In genomic region chr7:100539436-100540006, GRCh38 we compare ENCODE assay signal across 8 cellular contexts. TPM values are rescaled to one million over a fixed set of nuclear protein-coding genes. Genes with fewer than 3 reads are reported as not detected.
DNase-seq lines count a peak whose midpoint lies in the region; ATAC-seq and TF ChIP-seq lines count a peak whose summit lies in the region.

No MANE protein-coding gene starts in this region.

- H3K79me2 ChIP-seq in KMS-11 (ENCODE audit: insufficient read depth, low read depth), result no peaks in the 10 kb centered on the region

- no peak overlapping the region for H3K27ac ChIP-seq in KMS-11

- H3K4me3 Mint-ChIP-seq in chondrocyte (ENCODE audit: unreplicated experiment) (peak overlapping the region; percentile 98), naive B cell (peak overlapping the region; percentile 86 to 99 (median 98))

- no peaks in the 10 kb centered on the region for H3K27me3 ChIP-seq in BE2C
- no peaks in the 10 kb centered on the region for H3K27me3 ChIP-seq in KMS-11 (ENCODE audit: insufficient read depth, low read depth)

- H3K4me3 ChIP-seq in BE2C (ENCODE audit: low read depth, low read length) (peak overlapping the region; percentile 73), KMS-11 (IDR thresholded peaks at IDR 0.05; ENCODE audit: insufficient read depth, low read depth, low read length) (no peak overlapping the region)

- peak overlapping the region; percentile 90 for H2AFZ ChIP-seq in KMS-11 (ENCODE audit: low read depth)

- H3K36me3 Mint-ChIP-seq in chondrocyte (ENCODE audit: low read depth), result no peaks in the 10 kb centered on the region
- H3K36me3 Mint-ChIP-seq in naive B cell, result no peaks in the 10 kb centered on the region

- no peak for TF ChIP-seq CTCF in BE2C (IDR thresholded peaks at IDR 0.05; ENCODE audit: low read depth, low read length)
- TF ChIP-seq CTCF in KMS-11 (conservative IDR thresholded peaks at IDR 0.05; ENCODE audit: low read depth, low read length), result no peak
- TF ChIP-seq CTCF in chondrocyte (IDR thresholded peaks at IDR 0.05), result no peak
- TF ChIP-seq CTCF in GM13977 (IDR thresholded peaks at IDR 0.05; ENCODE audit: extremely low read depth, insufficient read depth, missing control alignments), result no peak

- H3K4me1 ChIP-seq in BE2C, result no peaks in the 10 kb centered on the region
- peaks cover 15% of the 10 kb centered on the region for H3K4me1 ChIP-seq in KMS-11 (ENCODE audit: low read depth, poor library complexity, severe bottlenecking)

- H3K9ac ChIP-seq in KMS-11, result no peak overlapping the region

- peak overlapping the region; percentile 70 for H3K4me2 ChIP-seq in KMS-11

- in situ Hi-C loops in GM13977 (cut with MboI; ENCODE audit: low pct_unique_long_range_greater_than_20kb, low sequenced_read_pairs, unreplicated experiment), result no loop called here

- H3K9me3 ChIP-seq in BE2C, result no peaks in the 10 kb centered on the region

- H4K20me1 ChIP-seq in KMS-11 (ENCODE audit: insufficient read depth), result no peaks in the 10 kb centered on the region

- peak overlapping the region; percentile 51 for H3K27ac Mint-ChIP-seq in chondrocyte (ENCODE audit: unreplicated experiment)
- peak overlapping the region in 4 of 6 donors; percentile 16 to 92 (median 72) for H3K27ac Mint-ChIP-seq in naive B cell

- DNase-seq in BE2C (peak; percentile 22), chondrocyte (ENCODE audit: low spot score) (no peak), naive B cell (no peak), GM13977 (ENCODE audit: low spot score) (no peak), NCI-H345 (lab: John Stamatoyannopoulos, UW) (no peak)

- peaks cover 28% of the 10 kb centered on the region for H3K4me1 Mint-ChIP-seq in chondrocyte (ENCODE audit: low read depth)
- peaks cover 24 to 27% (median 27%) of the 10 kb centered on the region in 3 donors for H3K4me1 Mint-ChIP-seq in naive B cell

- no peaks in the 10 kb centered on the region for H3K9me3 Mint-ChIP-seq in chondrocyte (ENCODE audit: low read depth)
- H3K9me3 Mint-ChIP-seq in naive B cell, result no peaks in the 10 kb centered on the region

- H3K27me3 Mint-ChIP-seq in chondrocyte (ENCODE audit: low read depth), result no peaks in the 10 kb centered on the region
- H3K27me3 Mint-ChIP-seq in naive B cell, result no peaks in the 10 kb centered on the region

- no peaks in the 10 kb centered on the region for H3K36me3 ChIP-seq in BE2C
- H3K36me3 ChIP-seq in KMS-11 (ENCODE audit: insufficient read depth), result no peaks in the 10 kb centered on the region

- ATAC-seq in naive B cell (ENCODE audit: low read depth in 2 of 2), result no peak
- ATAC-seq in HG02623 (IDR thresholded peaks at IDR 0.05; ENCODE audit: unreplicated experiment), result no peak
- no peak for ATAC-seq in HG03469 (IDR thresholded peaks at IDR 0.05; ENCODE audit: unreplicated experiment)

RNA-seq across cellular contexts. Expression of gene AGFG2, which starts 0.5 kb away (rescaled TPM):
- 17.0 TPM for polyA plus RNA-seq in BE2C (2012; ENCODE audit: insufficient read depth, insufficient read length, low read depth)
- 7.7 to 8.2 TPM (median 7.8 TPM) in 3 replicates for total RNA-seq in chondrocyte
- 1 to 10 TPM in 5 of 6 donors, not detected in 1; 3.1 to 5.9 (median 4.1) TPM for polyA plus RNA-seq in naive B cell (ENCODE audit: low read depth in 6 of 6)

RNA-seq across cellular contexts. Expression of gene SAP25, which starts 34.2 kb away (rescaled TPM):
- 7.0 TPM for polyA plus RNA-seq in BE2C (2012; ENCODE audit: insufficient read depth, insufficient read length, low read depth)
- 0.70 to 1.1 TPM in 2 of 3 replicates, not detected in the other for total RNA-seq in chondrocyte
- not detected for polyA plus RNA-seq in naive B cell (ENCODE audit: low read depth in 6 of 6)

RNA-seq across cellular contexts. Expression of gene LRCH4, which starts 46.4 kb away (rescaled TPM):
- 200 TPM for polyA plus RNA-seq in BE2C (2012; ENCODE audit: insufficient read depth, insufficient read length, low read depth)
- total RNA-seq in chondrocyte, result 42.0 to 45.8 TPM (median 43.9 TPM) in 3 replicates
- polyA plus RNA-seq in naive B cell (ENCODE audit: low read depth in 6 of 6), result 100 to 1,000 TPM in 4 of 6 donors, 10 to 100 TPM in 2; 81.4 to 172 (median 106) TPM

RNA-seq across cellular contexts. Expression of gene FBXO24, which starts 46.6 kb away (rescaled TPM):
- polyA plus RNA-seq in BE2C (2012; ENCODE audit: insufficient read depth, insufficient read length, low read depth), result 3.0 TPM
- total RNA-seq in chondrocyte, result 0.57 to 1.2 TPM (median 0.82 TPM) in 3 replicates
- polyA plus RNA-seq in naive B cell (ENCODE audit: low read depth in 6 of 6), result 1 to 10 TPM in 2 of 6 donors, under 1 TPM in 3, not detected in 1; 0.13 to 1.7 (median 0.89) TPM

RNA-seq across cellular contexts. Expression of gene NYAP1, which starts 55.8 kb away (rescaled TPM):
- polyA plus RNA-seq in BE2C (2012; ENCODE audit: insufficient read depth, insufficient read length, low read depth), result 24.9 TPM
- total RNA-seq in chondrocyte, result 0.77 to 0.95 TPM (median 0.87 TPM) in 3 replicates
- not detected for polyA plus RNA-seq in naive B cell (ENCODE audit: low read depth in 6 of 6)
